16 cellular contexts compared by ENCODE assay signal in genomic region chr11:72369786-72370185, GRCh38.
DNase-seq lines count a peak whose midpoint lies in the region; ATAC-seq, FAIRE-seq and TF ChIP-seq lines count a peak whose summit lies in the region.
"Had no signal": no experiment of that assay in that cellular context is flagged by ENCODE, and none has a peak within 500 bp of the region (broad histone marks: within the 10 kb centered on the region; RNA-seq: fewer than 3 reads in every experiment).

No MANE protein-coding gene starts in this region.

- H3K27ac ChIP-seq in A673 (ENCODE audit: low read depth, low read length, poor library complexity, severe bottlenecking) (no peak overlapping the region), K562 (ENCODE audit: extremely low read depth, low read depth, low read length) (no peak overlapping the region)
- H3K27ac ChIP-seq: 22Rv1; BLaER1 treated with 17β-estradiol and CSF1 and Interleukin-3, amounts not matched to agents 10 nM and 100 nM; HL-60 had no signal

- in situ Hi-C loops in K562 (cut with MboI), result no loop called here

- DNase-seq in A673 (ENCODE audit: low spot score) (peak; percentile 37), HTR-8/SVneo (ENCODE audit: insufficient read length, low spot score) (peak; percentile 72), K562 (ENCODE audit: extremely low read depth in 1 of 4, low spot score in 3 of 4) (no peak), left kidney (ENCODE audit: low read depth, low spot score) (peak; percentile 49), kidney glomerular epithelial cell (lab: John Stamatoyannopoulos, UW) (no peak), NK-92 (lab: John Stamatoyannopoulos, UW; ENCODE audit: unreplicated experiment) (no peak)
- DNase-seq: AML-193; CD4-positive, CD25-positive, alpha-beta regulatory T cell; DMS53; GOT3 had no signal

- no peak for TF ChIP-seq RAD21 in K562 (CRISPR knock-in tag; conservative IDR thresholded peaks at IDR 0.05 in 1 of 2, IDR thresholded peaks at IDR 0.05 in 1 of 2)

- H3K4me3 ChIP-seq in A673 (ENCODE audit: low read depth, low read length, poor library complexity, severe bottlenecking), result no peak overlapping the region
- H3K4me3 ChIP-seq in K562, result no peak overlapping the region
- H3K4me3 ChIP-seq: BLaER1 treated with 17β-estradiol and CSF1 and Interleukin-3, amounts not matched to agents 10 nM and 100 nM; HAP-1 had no signal

- H3K4me2 ChIP-seq in K562 (ENCODE audit: insufficient read depth, low read length), result no peak overlapping the region
- H3K4me2 ChIP-seq: BLaER1 treated with 17β-estradiol and CSF1 and Interleukin-3, amounts not matched to agents 10 nM and 100 nM had no signal

- H3K9ac ChIP-seq in K562 (ENCODE audit: insufficient read depth in 1 of 2, low read depth in 2 of 2, low read length in 2 of 2), result no peak overlapping the region
- H3K9ac ChIP-seq: BLaER1 treated with 17β-estradiol and CSF1 and Interleukin-3, amounts not matched to agents 10 nM and 100 nM had no signal

- no peaks in the 10 kb centered on the region for H4K20me1 ChIP-seq in K562 (replicated peaks; ENCODE audit: control insufficient read depth, insufficient read depth, low read length)

- no peak for TF ChIP-seq POLR2A in K562 (conservative IDR thresholded peaks at IDR 0.05)

- H2AFZ ChIP-seq in K562 (ENCODE audit: low read depth, low read length), result no peak overlapping the region

- H3K36me3 ChIP-seq in A673 (ENCODE audit: insufficient read depth, low read length, poor library complexity, severe bottlenecking), result no peaks in the 10 kb centered on the region
- no peaks in the 10 kb centered on the region for H3K36me3 ChIP-seq in K562 (ENCODE audit: control insufficient read depth, insufficient read depth, low read length)
- H3K36me3 ChIP-seq: HAP-1 had no signal

- ATAC-seq in K562 (no peak), GM21515 (IDR thresholded peaks at IDR 0.05; ENCODE audit: unreplicated experiment) (no peak), HG03045 (IDR thresholded peaks at IDR 0.05; ENCODE audit: unreplicated experiment) (no peak)

- 51% methylated on average over 7 of the region's 7 CpGs for WGBS in K562 (ENCODE audit: insufficient coverage, low coverage, missing lambda C conversion rate)

- intact Hi-C loops in A673 (cut with micrococcal nuclease; ENCODE audit: unreplicated experiment) (no loop called here), K562 (cut with micrococcal nuclease) (no loop called here)

- no peaks in the 10 kb centered on the region for H3K79me2 ChIP-seq in K562 (ENCODE audit: control insufficient read depth, insufficient read depth, low read length)

- CTCF ChIA-PET in A673 (lab: Charles Lee) (no interaction called here), K562 (lab: Yijun Ruan, JAX; ENCODE audit: low intra/inter-chr PET ratio) (no interaction called here)

- TF ChIP-seq CTCF in A673 (conservative IDR thresholded peaks at IDR 0.05; ENCODE audit: low read depth, low read length) (no peak), K562 (IDR thresholded peaks at IDR 0.05 in 2 of 3, conservative IDR thresholded peaks at IDR 0.05 in 1 of 3; ENCODE audit: insufficient read depth in 2 of 3, low read depth in 1 of 3, low read length in 3 of 3) (no peak)

- H3K4me1 ChIP-seq in A673 (ENCODE audit: insufficient read depth, low read length, poor library complexity, severe bottlenecking), result peaks cover 10% of the 10 kb centered on the region
- no peaks in the 10 kb centered on the region for H3K4me1 ChIP-seq in K562 (replicated peaks in 1 of 2; ENCODE audit: control insufficient read depth in 2 of 2, insufficient read depth in 2 of 2, low read length in 2 of 2)
- H3K4me1 ChIP-seq: BLaER1 treated with 17β-estradiol and CSF1 and Interleukin-3, amounts not matched to agents 10 nM and 100 nM; HAP-1 had no signal

- H3K9me3 ChIP-seq in A673 (ENCODE audit: low read depth, low read length, poor library complexity, severe bottlenecking) (peaks cover 11% of the 10 kb centered on the region), K562 (replicated peaks; ENCODE audit: control insufficient read depth, insufficient read depth, low read depth, low read length) (no peaks in the 10 kb centered on the region)
- H3K9me3 ChIP-seq: HAP-1 had no signal

- no peaks in the 10 kb centered on the region for H3K9me1 ChIP-seq in K562 (ENCODE audit: control insufficient read depth, insufficient read depth, low read length)

- H3K27me3 ChIP-seq in A673 (replicated peaks; ENCODE audit: insufficient read depth, low read depth, low read length, poor library complexity), result no peaks in the 10 kb centered on the region
- H3K27me3 ChIP-seq in K562 (ENCODE audit: control insufficient read depth in 2 of 2, insufficient read depth in 2 of 2, low read length in 2 of 2), result no peaks in the 10 kb centered on the region
- H3K27me3 ChIP-seq: BLaER1 treated with 17β-estradiol and CSF1 and Interleukin-3, amounts not matched to agents 10 nM and 100 nM had no signal

- POLR2A ChIA-PET in A673 (lab: Charles Lee; ENCODE audit: low non-redundant PET), result no interaction called here
- POLR2A ChIA-PET in K562 (lab: Yijun Ruan, JAX), result interaction anchor here (0.7 kb wide), 1 partner anchor 20 kb away, joined by 4 read pairs; no protein-coding TSS in a partner anchor

- BruUV-seq in A673 (replicated peaks; lab: Mats Ljungman, UMichigan) (no TSS peak), K562 (replicated peaks; lab: Mats Ljungman, UMichigan) (no TSS peak)

- no peak for TF ChIP-seq EP300 in K562 (IDR thresholded peaks at IDR 0.05; ENCODE audit: low read length)

- FAIRE-seq in HTR-8/SVneo (lab: Jason Lieb, UNC) (no peak), K562 (lab: Jason Lieb, UNC) (no peak)

TF ChIP-seq in K562, 482 proteins besides CTCF, POLR2A, EP300 and RAD21:
- TF ChIP-seq MEIS2 (IDR thresholded peaks at IDR 0.05; ENCODE audit: partially characterized antibody) (peak; percentile 30), RREB1 (CRISPR knock-in tag; IDR thresholded peaks at IDR 0.05) (no peak), ID3 (CRISPR knock-in tag; IDR thresholded peaks at IDR 0.05) (no peak), ID3 (tag; IDR thresholded peaks at IDR 0.05) (no peak), PBX2 (CRISPR knock-in tag; IDR thresholded peaks at IDR 0.05; ENCODE audit: low read depth) (no peak), PBX2 (tag; conservative IDR thresholded peaks at IDR 0.05; ENCODE audit: low read depth) (peak; percentile 45)

Comparison
In these comparisons a context has a peak if more than half of its experiments do, and no peak if none do; other contexts are left out.
1. DNase-seq: peak in A673 (single experiment), HTR-8/SVneo (single experiment) and left kidney (single experiment); none in K562 (0 of 4), kidney glomerular epithelial cell (single experiment) and NK-92 (single experiment).